Comparison of ENCODE assay signal across 8 cellular contexts in the genomic region with DNA sequence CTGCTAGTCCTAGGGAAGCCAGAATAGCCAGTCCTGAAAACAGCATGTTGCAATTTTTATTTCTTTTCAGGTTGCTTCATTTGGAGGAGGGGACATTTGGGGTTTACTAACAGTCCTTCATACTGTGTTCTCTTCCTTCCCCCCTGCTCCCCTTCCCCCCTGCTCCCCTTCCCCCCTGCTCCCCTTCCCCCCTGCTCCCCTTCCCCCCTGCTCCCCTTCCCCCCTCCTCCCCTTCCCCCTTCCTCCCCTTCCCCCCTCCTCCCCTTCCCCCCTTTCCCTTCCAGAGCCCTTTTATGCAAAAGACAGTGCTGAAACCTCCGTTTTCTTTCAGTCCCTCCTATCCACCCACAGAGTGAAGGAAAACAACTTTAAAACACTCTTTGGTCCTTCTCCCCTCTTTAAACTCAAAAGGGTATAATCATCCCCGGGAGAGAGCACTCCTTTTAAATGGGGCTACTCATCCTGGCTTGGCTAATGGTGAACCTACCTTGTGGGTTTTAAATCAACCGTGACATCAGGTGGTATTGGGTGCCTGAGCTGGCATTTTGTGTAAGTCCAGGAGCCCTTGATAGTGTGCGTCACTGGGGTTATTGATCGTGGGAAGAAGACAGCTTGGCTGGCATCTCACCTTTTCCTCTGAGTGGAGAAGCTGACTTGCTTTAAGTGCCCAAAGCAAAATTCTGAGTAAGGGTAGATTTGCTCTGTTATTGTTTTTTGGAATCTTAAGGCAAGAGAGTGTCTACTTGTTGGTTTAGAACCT. TPM values are rescaled to one million over a fixed set of nuclear protein-coding genes. Genes with fewer than 3 reads are reported as not detected.
DNase-seq lines count a peak whose midpoint lies in the region; ATAC-seq, FAIRE-seq and TF ChIP-seq lines count a peak whose summit lies in the region.

No MANE protein-coding gene starts in this region.

- no peaks in the 10 kb centered on the region for H3K27me3 ChIP-seq in BJ (ENCODE audit: control insufficient read depth, insufficient read depth, low read length)
- no peaks in the 10 kb centered on the region for H3K27me3 ChIP-seq in MG63
- H3K27me3 ChIP-seq in esophagus (ENCODE audit: control insufficient read depth in 1 of 2, insufficient read depth in 2 of 2, low read length in 2 of 2), result no peaks in the 10 kb centered on the region
- no peaks in the 10 kb centered on the region for H3K27me3 ChIP-seq in trophoblast cell (ENCODE audit: insufficient read depth, low read length)

- 9% methylated on average over 5 of the region's 5 CpGs for WGBS in esophagus, 2 donors
- WGBS in trophoblast cell (ENCODE audit: extremely low coverage, insufficient coverage, insufficient read length), result no CpG with 5 or more reads among the region's 5 CpGs

- CTCF ChIA-PET in BJ (lab: Yijun Ruan, JAX), result interaction anchor here (0.9 to 1.4 kb wide), 5 partner anchors 9 to 108 kb away, joined by 3 to 6 read pairs (median 4); no protein-coding TSS in a partner anchor

- no peak overlapping the region for H2BK120ac ChIP-seq in trophoblast cell (ENCODE audit: insufficient read depth, low read length, poor library complexity)

- no peak for TF ChIP-seq CTCF in BJ (IDR thresholded peaks at IDR 0.05; ENCODE audit: insufficient read depth, low read depth, low read length)

- no peak overlapping the region for H3K23ac ChIP-seq in trophoblast cell (ENCODE audit: low read length)

- no peak overlapping the region for H4K8ac ChIP-seq in trophoblast cell (ENCODE audit: low read depth, low read length)

- H2AK5ac ChIP-seq in trophoblast cell (ENCODE audit: low read length), result no peak overlapping the region

- H3K9me3 ChIP-seq in MG63, result no peaks in the 10 kb centered on the region
- no peaks in the 10 kb centered on the region for H3K9me3 ChIP-seq in esophagus (ENCODE audit: control insufficient read depth in 2 of 2, insufficient read depth in 1 of 2, low read depth in 1 of 2, low read length in 1 of 2)
- H3K9me3 ChIP-seq in trophoblast cell (ENCODE audit: insufficient read depth, low read depth, low read length), result no peaks in the 10 kb centered on the region

- H4K91ac ChIP-seq in trophoblast cell (ENCODE audit: low read depth, low read length), result no peak overlapping the region

- POLR2A ChIA-PET in BJ (lab: Charles Lee), result no interaction called here

- H3K4me1 ChIP-seq in esophagus (ENCODE audit: control insufficient read depth in 2 of 2, insufficient read depth in 2 of 2, low read length in 1 of 2) (peaks cover 2 to 11% of the 10 kb centered on the region in 2 donors), trophoblast cell (ENCODE audit: control insufficient read depth in 1 of 2, insufficient read depth in 2 of 2, low read length in 2 of 2) (peaks cover 0 to 23% of the 10 kb centered on the region in 2 experiments)

- H2AFZ ChIP-seq in trophoblast cell (ENCODE audit: insufficient read depth, low read length, poor library complexity), result no peak overlapping the region

- FAIRE-seq in H54 (lab: Jason Lieb, UNC), result no peak

- peaks cover 40% of the 10 kb centered on the region for H3K79me2 ChIP-seq in trophoblast cell (ENCODE audit: control insufficient read depth, insufficient read depth, low read length, poor library complexity)

- H3K9ac ChIP-seq in trophoblast cell (ENCODE audit: low read length), result peak overlapping the region; percentile 19

- H2BK5ac ChIP-seq in trophoblast cell (ENCODE audit: low read depth, low read length, poor library complexity), result no peak overlapping the region

- DNase-seq in BJ (ENCODE audit: low read depth) (no peak), MG63 (peak; percentile 47), trophoblast cell (no peak), H54 (ENCODE audit: insufficient read length, low spot score) (no peak)
- peak; percentile 38 for DNase-seq in activated CD4-positive, alpha-beta T cell treated with anti-CD3 and anti-CD28 coated beads, Interleukin-2, amount 50 U/mL, for 1 hour

- H3K4ac ChIP-seq in trophoblast cell (ENCODE audit: low read depth, low read length), result peak overlapping the region; percentile 99

- H3K36me3 ChIP-seq in BJ (ENCODE audit: control insufficient read depth, insufficient read depth, low read length) (no peaks in the 10 kb centered on the region), MG63 (peaks cover 52% of the 10 kb centered on the region), esophagus (ENCODE audit: control insufficient read depth in 2 of 2, insufficient read depth in 2 of 2, low read length in 1 of 2) (no peaks in the 10 kb centered on the region), trophoblast cell (ENCODE audit: control insufficient read depth in 1 of 2, insufficient read depth in 2 of 2, low read length in 2 of 2) (no peaks in the 10 kb centered on the region)

- peak overlapping the region; percentile 99 for H3K4me2 ChIP-seq in trophoblast cell (ENCODE audit: low read length)

- no peak overlapping the region for H2BK12ac ChIP-seq in trophoblast cell (ENCODE audit: low read length)

- peaks cover 23% of the 10 kb centered on the region for H3K79me1 ChIP-seq in trophoblast cell (ENCODE audit: low read length)

- H3K4me3 ChIP-seq in BJ (ENCODE audit: low read depth, low read length), result peak overlapping the region; percentile 94
- H3K4me3 ChIP-seq in MG63, result peak overlapping the region; percentile 93
- peak overlapping the region; percentile 78 to 98 for H3K4me3 ChIP-seq in esophagus (ENCODE audit: low read depth in 1 of 2, low read length in 2 of 2)
- H3K4me3 ChIP-seq in trophoblast cell (ENCODE audit: low read depth, low read length), result no peak overlapping the region

- TF ChIP-seq POLR2A in H54 (IDR thresholded peaks at IDR 0.05; ENCODE audit: low read depth, low read length), result no peak

- H4K12ac ChIP-seq in trophoblast cell (ENCODE audit: low read depth, low read length), result no peak overlapping the region

- H3K18ac ChIP-seq in trophoblast cell (ENCODE audit: low read length), result no peak overlapping the region

- H3K27ac ChIP-seq in esophagus (ENCODE audit: low read depth in 2 of 2, low read length in 1 of 2) (peak overlapping the region; percentile 72 to 85), trophoblast cell (ENCODE audit: low read depth, low read length) (no peak overlapping the region)

- no peak for ATAC-seq in HG02759 (IDR thresholded peaks at IDR 0.05; ENCODE audit: unreplicated experiment)
- ATAC-seq in GM18867 (IDR thresholded peaks at IDR 0.05; ENCODE audit: unreplicated experiment), result no peak

- H3K14ac ChIP-seq in trophoblast cell (ENCODE audit: low read length), result no peak overlapping the region

RNA-seq across cellular contexts. Expression of a gene that starts 2.6 kb away (rescaled TPM):
- polyA plus RNA-seq in BJ (2011; rRNA removed), result 51.5 and 59.0 TPM in 2 replicates
- 69.5 and 104 TPM in 2 replicates for polyA minus RNA-seq in BJ (2011; rRNA and poly(A)+ RNA removed)
- 30.4 and 36.5 TPM in 2 replicates for total RNA-seq in MG63 (2014; rRNA removed; shearing (Covaris generic); ENCODE audit: low replicate concordance)
- 10 to 100 TPM; 29.1 to 31.0 TPM for polyA plus RNA-seq in esophagus
- 106 and 113 TPM in 2 replicates for polyA plus RNA-seq in trophoblast cell (2013)

Comparison
In these comparisons a context has a peak if more than half of its experiments do, and no peak if none do; other contexts are left out.
1. DNase-seq: peak in MG63 (single experiment) and activated CD4-positive, alpha-beta T cell treated with anti-CD3 and anti-CD28 coated beads, Interleukin-2, amount 50 U/mL, for 1 hour (single experiment); none in BJ (single experiment), trophoblast cell (0 of 2) and H54 (single experiment).